In the genomic region with DNA sequence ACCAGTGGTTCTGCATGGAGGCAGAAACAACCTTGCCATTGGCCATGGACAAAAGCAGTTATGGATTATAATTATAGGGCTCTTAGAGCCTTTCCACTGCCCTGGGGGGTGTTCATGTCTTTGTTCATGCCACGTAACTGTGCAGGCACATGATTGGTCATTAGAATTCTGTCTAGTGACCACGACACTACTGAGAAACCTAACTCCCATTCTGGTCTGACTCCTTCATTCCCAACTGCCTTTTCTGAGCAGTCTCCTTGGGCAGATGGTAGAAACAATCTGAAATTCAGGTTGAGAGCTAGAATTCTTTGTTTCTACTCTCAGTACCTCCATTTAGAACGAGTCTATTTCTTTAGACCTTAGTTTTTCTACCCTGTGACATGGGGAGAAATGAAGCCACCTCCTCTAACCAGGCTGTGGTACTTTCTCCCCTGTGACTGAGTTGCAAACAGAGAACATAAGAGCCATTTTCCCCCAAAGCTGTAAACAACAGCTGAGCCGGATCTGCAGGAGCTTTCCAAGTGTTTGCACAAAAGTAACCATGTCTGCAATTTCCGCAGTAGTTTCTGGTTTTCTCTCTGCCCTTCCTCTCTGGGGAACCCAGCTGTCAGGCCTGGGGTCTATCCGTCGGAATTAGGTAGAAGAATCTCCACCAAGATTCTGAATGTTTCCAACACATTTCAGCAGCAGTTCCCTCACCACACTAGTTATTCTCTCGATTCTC, we compare ENCODE assay signal across 7 cellular contexts. TPM values are rescaled to one million over a fixed set of nuclear protein-coding genes. Genes with fewer than 3 reads are reported as not detected.
DNase-seq lines count a peak whose midpoint lies in the region; ATAC-seq and TF ChIP-seq lines count a peak whose summit lies in the region.

No MANE protein-coding gene starts in this region.

- ATAC-seq in thoracic aorta (ENCODE audit: insufficient number of reproducible peaks, low FRiP score, low read depth) = no peak
- ATAC-seq in GM21723 (IDR thresholded peaks at IDR 0.05; ENCODE audit: unreplicated experiment) = no peak

- peak overlapping the region; percentile 82 to 93 for H3K4ac ChIP-seq in mesenchymal stem cell (ENCODE audit: low read depth in 1 of 2, low read length in 2 of 2)

- H2AK5ac ChIP-seq in mesenchymal stem cell (ENCODE audit: low read length, severe bottlenecking) = no peak overlapping the region

- DNase-seq in NCI-H2171 treated with DMSO at 0.1 percent for 48 hours (lab: John Stamatoyannopoulos, UW) (peak; percentile 81), mesenchymal stem cell (peak; percentile 77), thoracic aorta (ENCODE audit: low spot score) (no peak), germinal center (ENCODE audit: low spot score) (no peak), ACHN (no peak)

- no peak overlapping the region for H3K4me2 ChIP-seq in mesenchymal stem cell (ENCODE audit: low read length, poor library complexity, severe bottlenecking)

- H3K27ac ChIP-seq in cingulate gyrus (ENCODE audit: low read depth, low read length) (peak overlapping the region; percentile 92), mesenchymal stem cell (ENCODE audit: low read length, poor library complexity, severe bottlenecking) (peak overlapping the region; percentile 18), thoracic aorta (peak overlapping the region; percentile 76 to 79)

- H3K9me3 ChIP-seq in mesenchymal stem cell (ENCODE audit: control insufficient read depth, low read length) = no peaks in the 10 kb centered on the region
- H3K9me3 ChIP-seq in thoracic aorta = no peaks in the 10 kb centered on the region

- in situ Hi-C loops in ACHN (cut with HindIII; ENCODE audit: low pct_ligation_motif_present, low pct_unique_long_range_greater_than_20kb, low sequenced_read_pairs) = loop anchor here (25.0 kb wide), 1 partner anchor 254 kb away; a partner anchor contains a TSS

- no peak overlapping the region for H3K23ac ChIP-seq in mesenchymal stem cell (ENCODE audit: low read length in 2 of 2)

- H3K9ac ChIP-seq in mesenchymal stem cell (ENCODE audit: low read length) = peak overlapping the region; percentile 52

- peak overlapping the region; percentile 79 to 99 for H3K18ac ChIP-seq in mesenchymal stem cell (ENCODE audit: low read depth in 1 of 2, low read length in 2 of 2)

- WGBS in mesenchymal stem cell = 19% methylated on average over 7 of the region's 8 CpGs

- H3K4me3 ChIP-seq in mesenchymal stem cell (ENCODE audit: insufficient read depth in 1 of 2, low read depth in 1 of 2, low read length in 2 of 2) (peak overlapping the region in 1 of 2 experiments; percentile 32), thoracic aorta (no peak overlapping the region)

- no peak overlapping the region for H3K14ac ChIP-seq in mesenchymal stem cell (ENCODE audit: low read length in 2 of 2)

- peaks cover 45 to 93% of the 10 kb centered on the region in 2 experiments for H3K36me3 ChIP-seq in mesenchymal stem cell (ENCODE audit: control insufficient read depth in 1 of 2, insufficient read depth in 2 of 2, low read depth in 1 of 2, low read length in 2 of 2)
- peaks cover 65% of the 10 kb centered on the region for H3K36me3 ChIP-seq in thoracic aorta

- H3K27me3 ChIP-seq in mesenchymal stem cell (ENCODE audit: control insufficient read depth in 1 of 2, insufficient read depth in 1 of 2, low read length in 2 of 2) = no peaks in the 10 kb centered on the region
- no peaks in the 10 kb centered on the region for H3K27me3 ChIP-seq in thoracic aorta (replicated peaks; ENCODE audit: insufficient read depth)

- no peak overlapping the region for H2BK15ac ChIP-seq in mesenchymal stem cell (ENCODE audit: low read depth, poor library complexity, severe bottlenecking)

- peak overlapping the region; percentile 89 for H4K8ac ChIP-seq in mesenchymal stem cell (ENCODE audit: low read length)

- TF ChIP-seq CTCF in thoracic aorta (IDR thresholded peaks at IDR 0.05) = no peak

- H2BK5ac ChIP-seq in mesenchymal stem cell (ENCODE audit: low read depth, low read length, poor library complexity, severe bottlenecking) = no peak overlapping the region

- H3K79me1 ChIP-seq in mesenchymal stem cell (replicated peaks; ENCODE audit: low read length, poor library complexity, severe bottlenecking) = peaks cover 23% of the 10 kb centered on the region

- H2AFZ ChIP-seq in mesenchymal stem cell (ENCODE audit: low read depth, low read length) = no peak overlapping the region

- H2BK120ac ChIP-seq in mesenchymal stem cell (ENCODE audit: low read depth, low read length) = peak overlapping the region; percentile 98

- H2BK12ac ChIP-seq in mesenchymal stem cell (ENCODE audit: low read length in 2 of 2) = peak overlapping the region; percentile 67 to 80

- H3K4me1 ChIP-seq in mesenchymal stem cell (ENCODE audit: control insufficient read depth, insufficient read depth, low read depth, low read length) (peaks cover 17% of the 10 kb centered on the region), thoracic aorta (ENCODE audit: control insufficient read depth in 1 of 2, low read depth in 2 of 2) (peaks cover 45 to 72% of the 10 kb centered on the region in 2 donors)

- H4K91ac ChIP-seq in mesenchymal stem cell (ENCODE audit: low read length) = peak overlapping the region; percentile 88

RNA-seq across cellular contexts. Expression of a gene that starts 37.7 kb away (rescaled TPM):
- polyA plus RNA-seq in mesenchymal stem cell (2013, experiment 1 of 2) = 30.8 TPM
- polyA plus RNA-seq in mesenchymal stem cell (2013, experiment 2 of 2) = 34.0 TPM
- total RNA-seq in thoracic aorta = 10 to 100 TPM; 21.4 to 32.6 TPM

Comparison
In these comparisons a context has a peak if more than half of its experiments do, and no peak if none do; other contexts are left out.
1. DNase-seq: peak in NCI-H2171 treated with DMSO at 0.1 percent for 48 hours (single experiment) and mesenchymal stem cell (single experiment); none in thoracic aorta (single experiment), germinal center (single experiment) and ACHN (single experiment).
2. H3K27ac ChIP-seq: peak in every context shown above with its lines; median percentile 92 in cingulate gyrus; 78 in thoracic aorta; 18 in mesenchymal stem cell.